10 cellular contexts compared by ENCODE assay signal in the genomic region with DNA sequence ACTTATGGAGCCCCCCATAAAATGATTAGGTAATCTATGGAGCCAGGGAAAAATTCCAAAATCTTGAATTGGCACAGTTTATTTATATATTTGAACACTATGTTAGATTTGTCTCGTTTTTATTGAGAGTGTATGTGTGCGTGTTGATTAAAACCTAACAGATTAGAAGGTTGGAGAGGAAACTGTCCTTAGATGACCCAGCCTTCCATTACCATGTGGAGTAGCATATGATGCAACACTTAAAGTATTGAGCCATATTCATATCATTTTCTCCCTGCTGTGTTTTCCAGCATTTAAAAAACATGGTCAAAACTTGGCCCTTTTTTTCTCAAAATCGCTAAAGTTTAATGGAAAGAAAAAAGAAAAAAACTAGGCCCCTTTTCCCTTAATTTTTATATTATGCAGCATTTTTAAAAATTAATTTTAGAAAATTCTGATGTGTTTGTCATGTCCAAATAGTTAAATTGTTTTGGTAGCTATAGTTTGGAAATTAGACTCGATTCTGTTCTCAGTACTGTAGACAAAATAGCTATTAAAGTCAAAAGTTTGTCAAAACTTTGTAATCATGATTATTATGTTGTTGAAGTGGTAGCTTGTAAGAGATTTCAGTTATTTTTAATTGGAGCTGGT. TPM values are rescaled to one million over a fixed set of nuclear protein-coding genes. Genes with fewer than 3 reads are reported as not detected.
A peak's percentile ranks its signal among the peaks of the same experiment; 100 is the strongest.
DNase-seq lines count a peak whose midpoint lies in the region; ATAC-seq and TF ChIP-seq lines count a peak whose summit lies in the region.
"Had no signal": no experiment of that assay in that cellular context is flagged by ENCODE, and none has a peak within 500 bp of the region (broad histone marks: within the 10 kb centered on the region; RNA-seq: fewer than 3 reads in every experiment).

No MANE protein-coding gene starts in this region.

- no peak overlapping the region for H3K4me3 Mint-ChIP-seq in CD8-positive, alpha-beta T cell

- intact Hi-C loops in CD8-positive, alpha-beta T cell (cut with DNase I, micrococcal nuclease) = no loop called here

- 0 out of 2 replicates have a peak overlapping the region, but pooled peaks have one; percentile 91 for H3K9ac ChIP-seq in HUES48 (ENCODE audit: low read depth, low read length)

- H3K27ac ChIP-seq in CD8-positive, alpha-beta T cell (ENCODE audit: low read depth, low read length) = no peak overlapping the region
- peak overlapping the region; percentile 6 for H3K27ac ChIP-seq in HUES48 (ENCODE audit: low read depth, low read length)
- H3K27ac ChIP-seq in VCaP = peak overlapping the region; percentile 87

- peaks cover 42% of the 10 kb centered on the region for H3K4me1 Mint-ChIP-seq in CD8-positive, alpha-beta T cell (ENCODE audit: low read depth)

- DNase-seq in CD8-positive, alpha-beta T cell = no peak
- DNase-seq in kidney tubule cell (ENCODE audit: low spot score) = peak; percentile 38
- DNase-seq in NCI-H128 (lab: John Stamatoyannopoulos, UW; ENCODE audit: unreplicated experiment) = no peak
- DNase-seq in anterior cingulate cortex (lab: John Stamatoyannopoulos, UW) = no peak
- DNase-seq in NK-92 treated with Interleukin-12 subunit alpha and Interleukin-12 subunit beta, amount 100 ng/mL, for 24 hours (lab: John Stamatoyannopoulos, UW) = no peak
- DNase-seq: T-helper 2 cell, upper lobe of left lung had no signal

- H3K27ac Mint-ChIP-seq in CD8-positive, alpha-beta T cell = peak overlapping the region; percentile 1

- no peaks in the 10 kb centered on the region for H3K9me3 ChIP-seq in CD8-positive, alpha-beta T cell (ENCODE audit: low read length)
- no peaks in the 10 kb centered on the region for H3K9me3 ChIP-seq in HUES48 (ENCODE audit: control insufficient read depth, insufficient read depth, low read length)
- H3K9me3 ChIP-seq: upper lobe of left lung had no signal

- no peaks in the 10 kb centered on the region for H3K27me3 ChIP-seq in CD8-positive, alpha-beta T cell (ENCODE audit: insufficient read depth, low read length)
- H3K27me3 ChIP-seq in HUES48 (ENCODE audit: control insufficient read depth, insufficient read depth, low read length) = peaks cover 9% of the 10 kb centered on the region; the same call in 1 of the 2 replicates
- H3K27me3 ChIP-seq: upper lobe of left lung had no signal

- no peak for ATAC-seq in CD8-positive, alpha-beta T cell
- ATAC-seq in GM18517 (IDR thresholded peaks at IDR 0.05; ENCODE audit: unreplicated experiment) = no peak

- peaks cover 12% of the 10 kb centered on the region for H3K36me3 Mint-ChIP-seq in CD8-positive, alpha-beta T cell

- no peak for TF ChIP-seq CTCF in CD8-positive, alpha-beta T cell (IDR thresholded peaks at IDR 0.05)
- TF ChIP-seq CTCF in VCaP (conservative IDR thresholded peaks at IDR 0.05) = no peak

- CTCF ChIA-PET in CD8-positive, alpha-beta T cell (lab: Charles Lee) = interaction anchor here (1.1 kb wide), 1 partner anchor 164 kb away, joined by 3 read pairs; no protein-coding TSS in a partner anchor

- POLR2A ChIA-PET in CD8-positive, alpha-beta T cell (lab: Charles Lee) = interaction anchor here (4.1 kb wide), 1 partner anchor 20 kb away, joined by 50 read pairs; no protein-coding TSS in a partner anchor

- no peak overlapping the region for H3K4me3 ChIP-seq in CD8-positive, alpha-beta T cell (ENCODE audit: low read depth, low read length)
- H3K4me3 ChIP-seq in HUES48 (ENCODE audit: low read depth, low read length) = peak overlapping the region; percentile 95

- no peaks in the 10 kb centered on the region for H3K27me3 Mint-ChIP-seq in CD8-positive, alpha-beta T cell (ENCODE audit: low read depth)

- no peaks in the 10 kb centered on the region for H3K36me3 ChIP-seq in CD8-positive, alpha-beta T cell (ENCODE audit: insufficient read depth, low read length)
- peaks cover 21% of the 10 kb centered on the region for H3K36me3 ChIP-seq in HUES48 (ENCODE audit: control insufficient read depth, insufficient read depth, low read length)
- H3K36me3 ChIP-seq: upper lobe of left lung had no signal

- peaks cover 23% of the 10 kb centered on the region for H3K4me1 ChIP-seq in CD8-positive, alpha-beta T cell (ENCODE audit: insufficient read depth, low read length)
- peaks cover 25% of the 10 kb centered on the region for H3K4me1 ChIP-seq in HUES48 (ENCODE audit: control insufficient read depth, insufficient read depth, low read length)

- no peaks in the 10 kb centered on the region for H3K9me3 Mint-ChIP-seq in CD8-positive, alpha-beta T cell

RNA-seq across cellular contexts. Expression of a gene that starts 2.3 kb away (rescaled TPM):
- 10 to 100 TPM; 14.2 to 16.9 TPM for total RNA-seq in CD8-positive, alpha-beta T cell
